In genomic region chr7:80318081-80318480, GRCh38 we compare ENCODE assay signal across 23 cellular contexts.
"Had no signal": no experiment of that assay in that cellular context is flagged by ENCODE, and none has a peak within 500 bp of the region (broad histone marks: within the 10 kb centered on the region; RNA-seq: fewer than 3 reads in every experiment).

No MANE protein-coding gene starts in this region.

- H3K27ac Mint-ChIP-seq: activated CD4-positive, alpha-beta memory T cell treated with anti-CD3 and anti-CD28 coated beads for 36 hours; activated naive CD4-positive, alpha-beta T cell treated with anti-CD3 and anti-CD28 coated beads, Interleukin-2, amount 10 ng/mL, durations not matched to agents 7 days and 5 days; activated naive CD8-positive, alpha-beta T cell treated with anti-CD3 and anti-CD28 coated beads, Interleukin-2, amount 10 ng/mL, durations not matched to agents 7 days and 5 days; activated T-helper 1 cell treated with anti-CD3 and anti-CD28 coated beads, Interleukin-12 subunit alpha, Interleukin-12 subunit beta, Interleukin-2, Interleukin-4 antibody, amounts not matched to agents 30 ng/mL and 10 ng/mL and 1 ng/mL, durations not matched to agents 14 hours and 24 hours and 36 hours; dendritic cell treated with granulocyte-macrophage colony-stimulating factor and Interleukin-4, amounts not matched to agents 40 ng/mL and 50 ng/mL, for 4 days; natural killer cell treated with Interleukin-12 subunit alpha and Interleukin-12 subunit beta and Interleukin-15 and Interleukin-18, amount 100 ng/mL, for 72 hours; stimulated activated effector memory CD8-positive, alpha-beta T cell treated with anti-CD3 and anti-CD28 coated beads, Interleukin-12 subunit alpha, Interleukin-12 subunit beta, amount 100 ng/mL, for 72 hours; stimulated activated naive CD8-positive, alpha-beta T cell treated with anti-CD3 and anti-CD28 coated beads, Interleukin-15, Interleukin-2, amounts not matched to agents 100 ng/mL and 50 ng/mL, for 24 hours had no signal

- H3K36me3 ChIP-seq: right lobe of liver, thoracic aorta, uterus had no signal

- H3K4me1 Mint-ChIP-seq: activated naive CD4-positive, alpha-beta T cell treated with anti-CD3 and anti-CD28 coated beads, Interleukin-2, amount 10 ng/mL, durations not matched to agents 7 days and 5 days; activated naive CD8-positive, alpha-beta T cell treated with anti-CD3 and anti-CD28 coated beads, Interleukin-2, amount 10 ng/mL, durations not matched to agents 7 days and 5 days; stimulated activated effector memory CD8-positive, alpha-beta T cell treated with anti-CD3 and anti-CD28 coated beads, Interleukin-12 subunit alpha, Interleukin-12 subunit beta, amount 100 ng/mL, for 72 hours had no signal

- H3K27me3 ChIP-seq: right lobe of liver, uterus had no signal

- H3K4me3 Mint-ChIP-seq: activated CD4-positive, alpha-beta memory T cell treated with anti-CD3 and anti-CD28 coated beads for 36 hours; activated naive CD4-positive, alpha-beta T cell treated with anti-CD3 and anti-CD28 coated beads, Interleukin-2, amount 10 ng/mL, durations not matched to agents 7 days and 5 days; activated naive CD8-positive, alpha-beta T cell treated with anti-CD3 and anti-CD28 coated beads, Interleukin-2, amount 10 ng/mL, durations not matched to agents 7 days and 5 days; activated T-helper 1 cell treated with anti-CD3 and anti-CD28 coated beads, Interleukin-12 subunit alpha, Interleukin-12 subunit beta, Interleukin-2, Interleukin-4 antibody, amounts not matched to agents 30 ng/mL and 10 ng/mL and 1 ng/mL, durations not matched to agents 14 hours and 24 hours and 36 hours; dendritic cell treated with granulocyte-macrophage colony-stimulating factor and Interleukin-4, amounts not matched to agents 40 ng/mL and 50 ng/mL, for 4 days; natural killer cell treated with Interleukin-12 subunit alpha and Interleukin-12 subunit beta and Interleukin-15 and Interleukin-18, amount 100 ng/mL, for 72 hours; stimulated activated effector memory CD8-positive, alpha-beta T cell treated with anti-CD3 and anti-CD28 coated beads, Interleukin-12 subunit alpha, Interleukin-12 subunit beta, amount 100 ng/mL, for 72 hours; stimulated activated naive CD8-positive, alpha-beta T cell treated with anti-CD3 and anti-CD28 coated beads, Interleukin-15, Interleukin-2, amounts not matched to agents 100 ng/mL and 50 ng/mL, for 24 hours had no signal

- H3K9me3 ChIP-seq: right lobe of liver, thoracic aorta, uterus had no signal

- H3K36me3 Mint-ChIP-seq: activated CD4-positive, alpha-beta memory T cell treated with anti-CD3 and anti-CD28 coated beads for 36 hours; activated naive CD4-positive, alpha-beta T cell treated with anti-CD3 and anti-CD28 coated beads, Interleukin-2, amount 10 ng/mL, durations not matched to agents 7 days and 5 days; activated naive CD8-positive, alpha-beta T cell treated with anti-CD3 and anti-CD28 coated beads, Interleukin-2, amount 10 ng/mL, durations not matched to agents 7 days and 5 days; natural killer cell treated with Interleukin-12 subunit alpha and Interleukin-12 subunit beta and Interleukin-15 and Interleukin-18, amount 100 ng/mL, for 72 hours; stimulated activated effector memory CD8-positive, alpha-beta T cell treated with anti-CD3 and anti-CD28 coated beads, Interleukin-12 subunit alpha, Interleukin-12 subunit beta, amount 100 ng/mL, for 72 hours had no signal

- H3K4me1 ChIP-seq: right lobe of liver, uterus had no signal

- H3K27ac ChIP-seq: right lobe of liver, skin epidermis, thoracic aorta, uterus had no signal

- H3K4me3 ChIP-seq: right lobe of liver, skin epidermis, thoracic aorta, uterus had no signal

- H3K9me3 Mint-ChIP-seq: activated naive CD4-positive, alpha-beta T cell treated with anti-CD3 and anti-CD28 coated beads, Interleukin-2, amount 10 ng/mL, durations not matched to agents 7 days and 5 days; activated naive CD8-positive, alpha-beta T cell treated with anti-CD3 and anti-CD28 coated beads, Interleukin-2, amount 10 ng/mL, durations not matched to agents 7 days and 5 days; activated T-helper 1 cell treated with anti-CD3 and anti-CD28 coated beads, Interleukin-12 subunit alpha, Interleukin-12 subunit beta, Interleukin-2, Interleukin-4 antibody, amounts not matched to agents 30 ng/mL and 10 ng/mL and 1 ng/mL, durations not matched to agents 14 hours and 24 hours and 36 hours; dendritic cell treated with granulocyte-macrophage colony-stimulating factor and Interleukin-4, amounts not matched to agents 40 ng/mL and 50 ng/mL, for 4 days; stimulated activated naive CD8-positive, alpha-beta T cell treated with anti-CD3 and anti-CD28 coated beads, Interleukin-15, Interleukin-2, amounts not matched to agents 100 ng/mL and 50 ng/mL, for 24 hours had no signal

- H3K27me3 Mint-ChIP-seq: activated CD4-positive, alpha-beta memory T cell treated with anti-CD3 and anti-CD28 coated beads for 36 hours; activated naive CD4-positive, alpha-beta T cell treated with anti-CD3 and anti-CD28 coated beads, Interleukin-2, amount 10 ng/mL, durations not matched to agents 7 days and 5 days; activated naive CD8-positive, alpha-beta T cell treated with anti-CD3 and anti-CD28 coated beads, Interleukin-2, amount 10 ng/mL, durations not matched to agents 7 days and 5 days; dendritic cell treated with granulocyte-macrophage colony-stimulating factor and Interleukin-4, amounts not matched to agents 40 ng/mL and 50 ng/mL, for 4 days; natural killer cell treated with Interleukin-12 subunit alpha and Interleukin-12 subunit beta and Interleukin-15 and Interleukin-18, amount 100 ng/mL, for 72 hours had no signal

- DNase-seq: activated CD4-positive, alpha-beta memory T cell treated with anti-CD3 and anti-CD28 coated beads for 36 hours; activated CD4-positive, alpha-beta T cell treated with anti-CD3 and anti-CD28 coated beads for 48 hours; activated CD8-positive, alpha-beta memory T cell treated with anti-CD3 and anti-CD28 coated beads, Interleukin-2, amount 50 U/mL, for 4 hours; activated effector memory CD4-positive, alpha-beta T cell treated with anti-CD3 and anti-CD28 coated beads, Interleukin-2, amount 50 U/mL, for 16 hours; activated naive CD4-positive, alpha-beta T cell treated with anti-CD3 and anti-CD28 coated beads, Interleukin-2, amount 10 ng/mL, durations not matched to agents 7 days and 5 days; activated naive CD8-positive, alpha-beta T cell treated with anti-CD3 and anti-CD28 coated beads, Interleukin-2, amount 10 ng/mL, durations not matched to agents 7 days and 5 days; activated T-cell treated with anti-CD3 and anti-CD28 coated beads, Interleukin-2, amount 50 U/mL, for 1 hour; central memory CD4-positive, alpha-beta T cell; effector CD4-positive, alpha-beta T cell; left colon; posterior cingulate gyrus; right lobe of liver; stimulated activated CD4-positive, alpha-beta T cell treated with anti-CD3 and anti-CD28 coated beads, Interleukin-12 subunit alpha, Interleukin-12 subunit beta, amount 100 ng/mL, for 4 hours; stimulated activated CD4-positive, alpha-beta T cell treated with anti-CD3 and anti-CD28 coated beads, Interleukin-4, amount 100 ng/mL, for 24 hours; uterus had no signal

- ATAC-seq: activated CD4-positive, CD25-positive, alpha-beta regulatory T cell treated with anti-CD3 and anti-CD28 coated beads, Interleukin-2, amount 50 U/mL, for 24 hours; left colon; natural killer cell treated with Interleukin-12 subunit alpha and Interleukin-12 subunit beta and Interleukin-15 and Interleukin-18, amount 100 ng/mL, for 72 hours; right lobe of liver; stimulated activated effector memory CD8-positive, alpha-beta T cell treated with anti-CD3 and anti-CD28 coated beads, Interleukin-12 subunit alpha, Interleukin-12 subunit beta, amount 100 ng/mL, for 72 hours had no signal
